ENCODE assay signal across 11 cellular contexts in genomic region chr1:175221548-175222175, GRCh38. TPM values are rescaled to one million over a fixed set of nuclear protein-coding genes. Genes with fewer than 3 reads are reported as not detected.
DNase-seq lines count a peak whose midpoint lies in the region; ATAC-seq and TF ChIP-seq lines count a peak whose summit lies in the region.
"Had no signal": no experiment of that assay in that cellular context is flagged by ENCODE, and none has a peak within 500 bp of the region (broad histone marks: within the 10 kb centered on the region; RNA-seq: fewer than 3 reads in every experiment).

No MANE protein-coding gene starts in this region.

- H3K4me1 ChIP-seq in right atrium auricular region (peaks cover 0 to 29% of the 10 kb centered on the region in 2 donors), gastroesophageal sphincter (peaks cover 0 to 13% (median 0%) of the 10 kb centered on the region in 3 donors), mucosa of descending colon (ENCODE audit: low read depth) (peaks cover 17% of the 10 kb centered on the region)
- H3K4me1 ChIP-seq: A549 had no signal

- H3K4me3 ChIP-seq in right atrium auricular region = no peak overlapping the region
- no peak overlapping the region for H3K4me3 ChIP-seq in gastroesophageal sphincter
- no peak overlapping the region for H3K4me3 ChIP-seq in mucosa of descending colon
- H3K4me3 ChIP-seq: A549 had no signal

- TF ChIP-seq EP300 in gastroesophageal sphincter (IDR thresholded peaks at IDR 0.05) = no peak

- no peak for TF ChIP-seq POLR2A in gastroesophageal sphincter (IDR thresholded peaks at IDR 0.05)

- H3K27ac ChIP-seq in right atrium auricular region (no peak overlapping the region), gastroesophageal sphincter (no peak overlapping the region)
- H3K27ac ChIP-seq: A549 had no signal

- intact Hi-C loops in Right ventricle myocardium superior (cut with DNase I) (loop anchor here (5.0 kb wide), 1 partner anchor 69 kb away; no protein-coding TSS in a partner anchor), mucosa of descending colon (cut with DNase I, micrococcal nuclease) (loop anchor here in 1 of 2 donors (5.0 kb wide), 1 partner anchor 64 kb away; no protein-coding TSS in a partner anchor)

- H3K27me3 ChIP-seq in right atrium auricular region (no peaks in the 10 kb centered on the region), gastroesophageal sphincter (no peaks in the 10 kb centered on the region)

- H3K9me3 ChIP-seq in right atrium auricular region = no peaks in the 10 kb centered on the region
- H3K9me3 ChIP-seq in gastroesophageal sphincter = no peaks in the 10 kb centered on the region
- no peaks in the 10 kb centered on the region for H3K9me3 ChIP-seq in mucosa of descending colon
- H3K9me3 ChIP-seq: A549 had no signal

- 10% methylated on average over 2 of the region's 10 CpGs; no CpG with 5 or more reads in 1 of the 2 donors for WGBS in gastroesophageal sphincter (ENCODE audit: low coverage in 1 of 2), 2 donors

- TF ChIP-seq CTCF in right atrium auricular region (IDR thresholded peaks at IDR 0.05) = peak in 1 of 2 donors; percentile 36
- TF ChIP-seq CTCF in gastroesophageal sphincter (IDR thresholded peaks at IDR 0.05) = peak in 2 of 4 experiments; percentile 19 to 45
- TF ChIP-seq CTCF in mucosa of descending colon (IDR thresholded peaks at IDR 0.05) = no peak

- DNase-seq in Right ventricle myocardium superior (peak; percentile 49), right atrium auricular region (ENCODE audit: low spot score) (no peak), mucosa of descending colon (peak in 2 of 3 donors; percentile 51 to 60), NCI-H774 (lab: John Stamatoyannopoulos, UW) (no peak)
- no peak for DNase-seq in activated CD8-positive, alpha-beta memory T cell treated with anti-CD3 and anti-CD28 coated beads for 24 hours
- DNase-seq in activated CD4-positive, CD25-positive, alpha-beta regulatory T cell (lab: John Stamatoyannopoulos, UW) = no peak
- DNase-seq: NCI-H1436 treated with DMSO at 0.1 percent for 48 hours; stimulated activated naive CD8-positive, alpha-beta T cell treated with anti-CD3 and anti-CD28 coated beads, Interleukin-15, amount 100 ng/mL, for 72 hours had no signal

- H3K36me3 ChIP-seq in right atrium auricular region (no peaks in the 10 kb centered on the region), gastroesophageal sphincter (no peaks in the 10 kb centered on the region), mucosa of descending colon (ENCODE audit: low read depth) (no peaks in the 10 kb centered on the region)

- peak; percentile 71 for ATAC-seq in Right ventricle myocardium superior (ENCODE audit: poor library complexity)
- ATAC-seq in gastroesophageal sphincter = peak; percentile 60
- peak; percentile 56 for ATAC-seq in mucosa of descending colon
- no peak for ATAC-seq in GM19023 (IDR thresholded peaks at IDR 0.05; ENCODE audit: unreplicated experiment)
- ATAC-seq: A549; stimulated activated naive CD8-positive, alpha-beta T cell treated with anti-CD3 and anti-CD28 coated beads, Interleukin-15, amount 100 ng/mL, for 72 hours had no signal

RNA-seq across cellular contexts. Expression of gene KIAA0040, which starts 29.1 kb away (rescaled TPM):
- total RNA-seq in Right ventricle myocardium superior (15.4 TPM), right atrium auricular region (10 to 100 TPM; 11.9 to 37.3 TPM), gastroesophageal sphincter (10 to 100 TPM; 43.2 to 54.3 (median 46.5) TPM), mucosa of descending colon (10 to 100 TPM; 13.3 to 18.8 (median 13.3) TPM)

Comparison
In these comparisons a context has a peak if more than half of its experiments do, and no peak if none do; other contexts are left out.
1. DNase-seq: peak in Right ventricle myocardium superior (single experiment) and mucosa of descending colon (2 of 3); none in right atrium auricular region (single experiment), activated CD8-positive, alpha-beta memory T cell treated with anti-CD3 and anti-CD28 coated beads for 24 hours (single experiment), activated CD4-positive, CD25-positive, alpha-beta regulatory T cell (0 of 4) and NCI-H774 (single experiment).